Comparison of ENCODE assay signal across 16 cellular contexts in genomic region chr15:63054985-63055384, GRCh38. TPM values are rescaled to one million over a fixed set of nuclear protein-coding genes. Genes with fewer than 3 reads are reported as not detected.
DNase-seq lines count a peak whose midpoint lies in the region; ATAC-seq and TF ChIP-seq lines count a peak whose summit lies in the region.
"Had no signal": no experiment of that assay in that cellular context is flagged by ENCODE, and none has a peak within 500 bp of the region (broad histone marks: within the 10 kb centered on the region; RNA-seq: fewer than 3 reads in every experiment).

No MANE protein-coding gene starts in this region.

- DNase-seq in ACHN, result peak; percentile 43
- no peak for DNase-seq in chondrocyte (ENCODE audit: low spot score)
- no peak for DNase-seq in ecto neural progenitor cell (ENCODE audit: low spot score)
- DNase-seq in foreskin keratinocyte, result no peak
- DNase-seq in activated CD8-positive, alpha-beta memory T cell treated with anti-CD3 and anti-CD28 coated beads, Interleukin-2, amount 50 U/mL, for 4 hours, result no peak
- no peak for DNase-seq in H9
- DNase-seq: COR-L47; naive thymus-derived CD4-positive, alpha-beta T cell; NCI-H748 treated with DMSO at 0.1 percent for 48 hours; stimulated activated CD4-positive, alpha-beta T cell treated with anti-CD3 and anti-CD28 coated beads, Interleukin-4, amount 100 ng/mL, for 1 hour; testis had no signal

- H3K4me1 ChIP-seq in Loucy (ENCODE audit: insufficient read depth, low read length, poor library complexity, severe bottlenecking), result peaks cover 66% of the 10 kb centered on the region
- H3K4me1 ChIP-seq in muscle layer of duodenum (ENCODE audit: control insufficient read depth in 1 of 2, insufficient read depth in 2 of 2, low read length in 2 of 2), result peaks cover 24 to 75% of the 10 kb centered on the region in 2 donors
- H3K4me1 ChIP-seq in foreskin keratinocyte, result peaks cover 17% of the 10 kb centered on the region
- no peaks in the 10 kb centered on the region; the same call in 1 of the 2 replicates for H3K4me1 ChIP-seq in H9 (ENCODE audit: insufficient read depth, low read length)

- H3K27ac Mint-ChIP-seq in chondrocyte (ENCODE audit: unreplicated experiment), result peak overlapping the region; percentile 96
- peak overlapping the region in 1 of 3 experiments; percentile 93; a peak in 2 of 7 replicates for H3K27ac Mint-ChIP-seq in H9
- H3K27ac Mint-ChIP-seq: T-helper 2 cell treated with Interferon-gamma antibody and Interleukin-4, amounts not matched to agents 5 μg/mL and 100 μg/mL, for 36 hours had no signal

- no peaks in the 10 kb centered on the region for H3K9me3 Mint-ChIP-seq in chondrocyte (ENCODE audit: low read depth)
- no peaks in the 10 kb centered on the region for H3K9me3 Mint-ChIP-seq in H9
- H3K9me3 Mint-ChIP-seq: central memory CD8-positive, alpha-beta T cell; naive thymus-derived CD4-positive, alpha-beta T cell; T-helper 2 cell treated with Interferon-gamma antibody and Interleukin-4, amounts not matched to agents 5 μg/mL and 100 μg/mL, for 36 hours had no signal

- no peaks in the 10 kb centered on the region for H4K20me1 ChIP-seq in Loucy (ENCODE audit: insufficient read depth, low read length, poor library complexity, severe bottlenecking)
- no peaks in the 10 kb centered on the region for H4K20me1 ChIP-seq in H9 (ENCODE audit: control insufficient read depth, insufficient read depth, insufficient read length)

- H3K14ac ChIP-seq in H9 (ENCODE audit: insufficient read depth, low read length), result no peak overlapping the region

- no peak for ATAC-seq in foreskin keratinocyte
- ATAC-seq: GM12878; naive thymus-derived CD4-positive, alpha-beta T cell had no signal

- H4K91ac ChIP-seq in H9 (ENCODE audit: insufficient read length, low read depth, low read length), result no peak overlapping the region

- H4K8ac ChIP-seq in H9 (replicated peaks; ENCODE audit: insufficient read length, low read depth, low read length), result no peak overlapping the region

- H3K4me2 ChIP-seq in Loucy (ENCODE audit: low read depth, low read length, poor library complexity, severe bottlenecking), result peak overlapping the region; percentile 31
- H3K4me2 ChIP-seq in H9 (ENCODE audit: insufficient read depth, insufficient read length, low read length), result no peak overlapping the region

- no peak overlapping the region for H2BK12ac ChIP-seq in H9 (ENCODE audit: insufficient read length, low read depth, low read length)

- TF ChIP-seq CTCF in Loucy (conservative IDR thresholded peaks at IDR 0.05; ENCODE audit: low read length) (no peak), chondrocyte (IDR thresholded peaks at IDR 0.05) (no peak), foreskin keratinocyte (conservative IDR thresholded peaks at IDR 0.05) (no peak), H9 (conservative IDR thresholded peaks at IDR 0.05) (no peak)

- no peaks in the 10 kb centered on the region for H3K79me1 ChIP-seq in H9 (ENCODE audit: insufficient read depth, low read depth, low read length, poor library complexity, severe bottlenecking)

- H3K9me2 ChIP-seq in Loucy (replicated peaks; ENCODE audit: low read depth, low read length), result no peaks in the 10 kb centered on the region

- no CpG with 5 or more reads among the region's 1 CpG for WGBS in H9 (ENCODE audit: extremely low coverage, insufficient read length, low lambda C conversion rate)

- H2BK20ac ChIP-seq in H9 (ENCODE audit: low read depth, low read length, poor library complexity, severe bottlenecking), result no peak overlapping the region

- no peak overlapping the region for H2AK5ac ChIP-seq in H9 (ENCODE audit: insufficient read length, low read length)

- no peak overlapping the region for H4K5ac ChIP-seq in H9 (ENCODE audit: insufficient read length, low read depth, low read length)

- no peak overlapping the region for H2BK120ac ChIP-seq in H9 (ENCODE audit: low read depth, low read length, poor library complexity, severe bottlenecking)

- H3K36me3 Mint-ChIP-seq in chondrocyte (ENCODE audit: low read depth) (peaks cover 70% of the 10 kb centered on the region), H9 (ENCODE audit: insufficient read depth in 1 of 3, low read depth in 3 of 3) (peaks cover 30 to 98% (median 94%) of the 10 kb centered on the region in 3 experiments; a peak in 6 of 7 replicates)

- no peaks in the 10 kb centered on the region for H3K27me3 Mint-ChIP-seq in chondrocyte (ENCODE audit: low read depth)
- no peaks in the 10 kb centered on the region for H3K27me3 Mint-ChIP-seq in H9 (ENCODE audit: low read depth)
- H3K27me3 Mint-ChIP-seq: central memory CD8-positive, alpha-beta T cell had no signal

- H3K9me3 ChIP-seq in Loucy (ENCODE audit: insufficient read depth, low read depth, low read length) (no peaks in the 10 kb centered on the region), muscle layer of duodenum (ENCODE audit: control insufficient read depth in 1 of 2, low read length in 2 of 2) (no peaks in the 10 kb centered on the region), H9 (ENCODE audit: control insufficient read depth, low read depth, low read length) (no peaks in the 10 kb centered on the region)
- H3K9me3 ChIP-seq: testis had no signal

- no peak overlapping the region for H3K56ac ChIP-seq in H9 (ENCODE audit: insufficient read length, low read depth, low read length)

- no peak overlapping the region for H2BK5ac ChIP-seq in H9 (ENCODE audit: insufficient read length, low read length)

- H3F3A ChIP-seq in Loucy (ENCODE audit: low read depth), result no peaks in the 10 kb centered on the region

- H3K4me3 Mint-ChIP-seq in chondrocyte (ENCODE audit: unreplicated experiment) (peak overlapping the region; percentile 37), H9 (no peak overlapping the region)
- H3K4me3 Mint-ChIP-seq: central memory CD8-positive, alpha-beta T cell; naive thymus-derived CD4-positive, alpha-beta T cell; T-helper 2 cell treated with Interferon-gamma antibody and Interleukin-4, amounts not matched to agents 5 μg/mL and 100 μg/mL, for 36 hours had no signal

- no peak overlapping the region for H2AFZ ChIP-seq in Loucy (ENCODE audit: low read length)
- H2AFZ ChIP-seq in H9 (ENCODE audit: low read length), result no peak overlapping the region

- no peak overlapping the region for H3K4me3 ChIP-seq in Loucy (ENCODE audit: low read length, poor library complexity, severe bottlenecking)
- no peak overlapping the region for H3K4me3 ChIP-seq in muscle layer of duodenum (ENCODE audit: low read depth in 1 of 2, low read length in 2 of 2)
- H3K4me3 ChIP-seq: GM12878, testis had no signal

- no peak overlapping the region for H3T11ph ChIP-seq in H9 (ENCODE audit: low read length)

- in situ Hi-C loops in ACHN (cut with HindIII; ENCODE audit: low pct_ligation_motif_present, low pct_unique_long_range_greater_than_20kb, low sequenced_read_pairs), result no loop called here

- no peak overlapping the region for H3K18ac ChIP-seq in H9 (ENCODE audit: insufficient read length, low read depth, low read length)

- H3K23ac ChIP-seq in H9 (ENCODE audit: insufficient read length, low read depth, low read length), result no peak overlapping the region

- no peak overlapping the region for H2BK15ac ChIP-seq in H9 (ENCODE audit: low read depth, low read length)

- H3K23me2 ChIP-seq in H9 (ENCODE audit: insufficient read length, low read depth, low read length, poor library complexity, severe bottlenecking), result no peaks in the 10 kb centered on the region

- H3K4me1 Mint-ChIP-seq in chondrocyte (ENCODE audit: low read depth) (peaks cover 94% of the 10 kb centered on the region), H9 (peaks cover 38 to 42% of the 10 kb centered on the region in 2 experiments)

- H3K36me3 ChIP-seq in Loucy (ENCODE audit: insufficient read depth, low read length) (peaks cover 32% of the 10 kb centered on the region; the same call in 1 of the 2 replicates), muscle layer of duodenum (ENCODE audit: control insufficient read depth in 1 of 2, insufficient read depth in 2 of 2, low read length in 2 of 2) (peaks cover 38 to 43% of the 10 kb centered on the region in 2 donors)

- H3K79me2 ChIP-seq in Loucy (ENCODE audit: insufficient read depth, low read length) (peaks cover 65% of the 10 kb centered on the region), H9 (ENCODE audit: insufficient read depth, low read length) (peaks cover 4% of the 10 kb centered on the region; the same call in 1 of the 2 replicates)

- H3K4ac ChIP-seq in H9 (ENCODE audit: low read depth, low read length), result no peak overlapping the region

- H3K27me3 ChIP-seq in Loucy (ENCODE audit: insufficient read depth, low read length, poor library complexity, severe bottlenecking) (no peaks in the 10 kb centered on the region), muscle layer of duodenum (ENCODE audit: low read depth, low read length) (no peaks in the 10 kb centered on the region), foreskin keratinocyte (no peaks in the 10 kb centered on the region), H9 (ENCODE audit: insufficient read depth, low read length) (no peaks in the 10 kb centered on the region)
- H3K27me3 ChIP-seq: testis had no signal

- H3K27ac ChIP-seq in muscle layer of duodenum (ENCODE audit: low read length), result peak overlapping the region; percentile 78
- no peak overlapping the region for H3K27ac ChIP-seq in foreskin keratinocyte
- no peak overlapping the region for H3K27ac ChIP-seq in H9 (ENCODE audit: insufficient read length, low read depth, low read length)

- H3K9ac ChIP-seq in Loucy (ENCODE audit: low read depth, low read length, poor library complexity, severe bottlenecking) (no peak overlapping the region), H9 (ENCODE audit: extremely low read depth, insufficient read length, low read length) (no peak overlapping the region)

RNA-seq across cellular contexts. Expression of gene TPM1, which starts 12.4 kb away (rescaled TPM):
- total RNA-seq in chondrocyte (2,291 to 2,367 TPM (median 2,332 TPM) in 3 replicates), foreskin keratinocyte (152 and 167 TPM in 2 replicates), H9 (2021) (731 and 748 TPM in 2 replicates)
- polyA plus RNA-seq in foreskin keratinocyte, result 116 and 124 TPM in 2 replicates
